ENCODE assay signal across 12 cellular contexts in genomic region chr1:158013840-158014520, GRCh38. TPM values are rescaled to one million over a fixed set of nuclear protein-coding genes. Genes with fewer than 3 reads are reported as not detected.
DNase-seq lines count a peak whose midpoint lies in the region; FAIRE-seq and TF ChIP-seq lines count a peak whose summit lies in the region.
"Had no signal": no experiment of that assay in that cellular context is flagged by ENCODE, and none has a peak within 500 bp of the region (broad histone marks: within the 10 kb centered on the region; RNA-seq: fewer than 3 reads in every experiment).

No MANE protein-coding gene starts in this region.

- no peak for FAIRE-seq in kidney (lab: Jason Lieb, UNC)

- peak; percentile 69 for DNase-seq in Jurkat, Clone E6-1 (ENCODE audit: low read depth, low spot score)
- DNase-seq in astrocyte of the spinal cord (ENCODE audit: low read depth, low spot score) (peak; percentile 72), kidney (no peak), superior temporal gyrus (ENCODE audit: extremely low spot score) (peak; percentile 44), GM10248 (ENCODE audit: extremely low spot score) (no peak), A172 (ENCODE audit: low spot score) (no peak)
- no peak for DNase-seq in activated CD8-positive, alpha-beta memory T cell treated with anti-CD3 and anti-CD28 coated beads, Interleukin-2, amount 50 U/mL, for 48 hours
- DNase-seq: activated CD4-positive, alpha-beta T cell treated with anti-CD3 and anti-CD28 coated beads for 48 hours; DMS79; NCI-H226; stimulated activated CD4-positive, alpha-beta T cell treated with anti-CD3 and anti-CD28 coated beads, Interleukin-4, amount 100 ng/mL, for 24 hours had no signal

- in situ Hi-C loops in astrocyte of the spinal cord (cut with HindIII; ENCODE audit: low sequenced_read_pairs): no loop called here

- H3K36me3 ChIP-seq in kidney (ENCODE audit: control insufficient read depth in 1 of 2, insufficient read depth in 2 of 2, low read length in 2 of 2): no peaks in the 10 kb centered on the region

- POLR2A ChIA-PET in GM10248 (lab: Yijun Ruan, JAX): no interaction called here

- intact Hi-C loops in kidney (cut with DNase I): no loop called here

- H3K9ac ChIP-seq in kidney (ENCODE audit: low read length in 2 of 2): no peak overlapping the region

- TF ChIP-seq CTCF in astrocyte of the spinal cord (IDR thresholded peaks at IDR 0.05; ENCODE audit: low read depth, low read length) (no peak), kidney (IDR thresholded peaks at IDR 0.05; ENCODE audit: borderline replicate concordance, extremely low read depth, insufficient read depth) (no peak), GM10248 (IDR thresholded peaks at IDR 0.05; ENCODE audit: control extremely low read depth, extremely low read depth, low read depth, missing control alignments) (no peak)

- peaks cover 13 to 37% of the 10 kb centered on the region in 2 donors for H3K4me1 ChIP-seq in kidney (ENCODE audit: control insufficient read depth in 1 of 2, insufficient read depth in 1 of 2, low read depth in 1 of 2, low read length in 2 of 2)

- H3K27ac ChIP-seq in kidney (ENCODE audit: low read depth in 2 of 2, low read length in 2 of 2): peak overlapping the region; percentile 22 to 28
- H3K27ac ChIP-seq: SK-N-MC had no signal

- no peak overlapping the region for H3K4me3 ChIP-seq in Jurkat, Clone E6-1 (ENCODE audit: low read length)
- no peak overlapping the region for H3K4me3 ChIP-seq in astrocyte of the spinal cord (ENCODE audit: low read depth, low read length)
- H3K4me3 ChIP-seq in kidney (ENCODE audit: low read length in 2 of 2): no peak overlapping the region
- H3K4me3 ChIP-seq: SK-N-MC had no signal

- CTCF ChIA-PET in GM10248 (lab: Yijun Ruan, JAX): interaction anchor here (4.4 kb wide), 1 partner anchor 23 kb away, joined by 24 read pairs; no protein-coding TSS in a partner anchor

- H3K9me3 ChIP-seq in kidney (ENCODE audit: control insufficient read depth in 1 of 2, low read length in 2 of 2): no peaks in the 10 kb centered on the region

RNA-seq across cellular contexts. Expression of gene KIRREL1, which starts 20.5 kb away (rescaled TPM):
- 11.9 TPM for polyA plus RNA-seq in Jurkat, Clone E6-1 (2012; ENCODE audit: insufficient read depth, insufficient read length)
- total RNA-seq in kidney: 54.9 TPM
- 13.7 TPM for polyA plus RNA-seq in kidney (ENCODE audit: insufficient read depth, low read depth, low replicate concordance)
- 145 and 179 TPM in 2 replicates for total RNA-seq in A172 (2014; rRNA removed; shearing (Covaris generic))

Comparison
In these comparisons a context has a peak if more than half of its experiments do, and no peak if none do; other contexts are left out.
1. DNase-seq: peak in Jurkat, Clone E6-1 (single experiment), astrocyte of the spinal cord (single experiment) and superior temporal gyrus (single experiment); none in kidney (single experiment), GM10248 (single experiment), activated CD8-positive, alpha-beta memory T cell treated with anti-CD3 and anti-CD28 coated beads, Interleukin-2, amount 50 U/mL, for 48 hours (single experiment) and A172 (single experiment).